ENCODE assay signal across 1 cellular context in the genomic region with DNA sequence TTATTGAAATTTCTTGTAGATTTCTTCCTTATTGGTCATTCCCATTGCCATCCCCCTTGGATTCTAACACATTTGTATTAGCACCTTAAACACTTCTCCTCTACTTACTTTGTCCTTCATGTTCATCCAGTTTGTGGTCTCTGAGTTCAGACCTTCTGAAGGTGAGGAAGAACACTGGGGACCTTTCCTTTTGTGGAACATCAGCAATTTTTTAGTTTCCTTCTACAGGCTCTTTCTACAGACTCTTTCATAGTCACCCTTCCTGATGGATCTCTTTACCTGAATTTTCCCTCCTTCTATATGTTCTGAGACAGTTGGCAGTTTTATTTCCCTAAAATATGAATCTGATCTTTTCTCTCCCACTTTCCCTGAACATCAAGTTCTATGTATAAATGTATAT.
A peak's percentile ranks its signal among the peaks of the same experiment; 100 is the strongest.
TF ChIP-seq lines count a peak whose summit lies in the region.

No MANE protein-coding gene starts in this region.

TF ChIP-seq in K562, 482 proteins besides CTCF, POLR2A, EP300 and RAD21 (continued from another document):
- TF ChIP-seq, protein P1, sequence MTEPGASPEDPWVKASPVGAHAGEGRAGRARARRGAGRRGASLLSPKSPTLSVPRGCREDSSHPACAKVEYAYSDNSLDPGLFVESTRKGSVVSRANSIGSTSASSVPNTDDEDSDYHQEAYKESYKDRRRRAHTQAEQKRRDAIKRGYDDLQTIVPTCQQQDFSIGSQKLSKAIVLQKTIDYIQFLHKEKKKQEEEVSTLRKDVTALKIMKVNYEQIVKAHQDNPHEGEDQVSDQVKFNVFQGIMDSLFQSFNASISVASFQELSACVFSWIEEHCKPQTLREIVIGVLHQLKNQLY (CRISPR knock-in tag; conservative IDR thresholded peaks at IDR 0.05): no peak
- TF ChIP-seq ZBTB7A (IDR thresholded peaks at IDR 0.05; ENCODE audit: borderline replicate concordance, control insufficient read depth, low read depth, low read length): no peak
- peak; percentile 71 for TF ChIP-seq C11orf30 (IDR thresholded peaks at IDR 0.05; ENCODE audit: low read depth)
- TF ChIP-seq MAFF (IDR thresholded peaks at IDR 0.05; ENCODE audit: low read length): 0 out of 2 replicates have a peak, but pooled peaks have one; percentile 9
- TF ChIP-seq NFIC (IDR thresholded peaks at IDR 0.05): no peak
